9 cellular contexts compared by ENCODE assay signal in the genomic region with DNA sequence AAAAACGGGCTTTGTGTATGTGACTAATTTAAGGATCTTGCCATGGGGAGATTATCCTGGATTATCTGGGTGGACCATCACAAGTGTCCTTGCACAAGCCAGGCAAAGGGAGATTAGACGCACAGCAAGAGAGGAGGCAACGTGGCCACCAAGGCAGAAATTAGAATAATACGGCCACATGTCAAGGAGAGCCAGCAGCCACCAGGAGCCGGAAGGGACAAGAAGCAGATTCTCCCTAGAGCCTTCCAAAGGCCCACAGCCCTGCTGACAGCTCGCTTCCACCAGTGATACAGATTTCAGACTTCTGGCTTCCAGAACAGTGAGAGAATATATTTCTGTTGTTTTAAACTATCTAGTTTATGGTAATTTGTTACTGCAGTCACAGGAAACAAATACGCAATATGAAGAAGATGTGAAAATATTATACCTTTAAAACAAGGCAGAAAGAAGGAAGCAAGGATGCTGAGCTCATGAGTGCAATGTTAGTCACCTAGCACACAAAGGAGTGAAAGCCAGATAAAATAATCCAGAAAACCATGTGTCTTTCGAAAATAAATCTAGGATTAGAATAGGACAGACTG. TPM values are rescaled to one million over a fixed set of nuclear protein-coding genes. Genes with fewer than 3 reads are reported as not detected.
DNase-seq lines count a peak whose midpoint lies in the region; ATAC-seq and TF ChIP-seq lines count a peak whose summit lies in the region.
"Had no signal": no experiment of that assay in that cellular context is flagged by ENCODE, and none has a peak within 500 bp of the region (broad histone marks: within the 10 kb centered on the region; RNA-seq: fewer than 3 reads in every experiment).

No MANE protein-coding gene starts in this region.

- DNase-seq in A673 (ENCODE audit: low spot score) (no peak), NCI-H460 (ENCODE audit: extremely low read depth, low read depth) (peak; percentile 86), cardiac fibroblast (ENCODE audit: low read depth in 2 of 2) (peak; percentile 50 to 93), HK-2 (ENCODE audit: unreplicated experiment) (no peak), GF-D8 (lab: John Stamatoyannopoulos, UW) (no peak), ACHN (no peak)
- DNase-seq: NCI-H2081 treated with DMSO at 0.1 percent for 48 hours had no signal

- in situ Hi-C loops in ACHN (cut with HindIII; ENCODE audit: low pct_ligation_motif_present, low pct_unique_long_range_greater_than_20kb, low sequenced_read_pairs) = no loop called here

- H3K4me1 ChIP-seq in A673 (ENCODE audit: insufficient read depth, low read length, poor library complexity, severe bottlenecking) (peaks cover 6% of the 10 kb centered on the region), mucosa of stomach (ENCODE audit: control insufficient read depth, insufficient read depth, low read length) (peaks cover 53% of the 10 kb centered on the region)

- no peaks in the 10 kb centered on the region for H3K27me3 ChIP-seq in A673 (replicated peaks; ENCODE audit: insufficient read depth, low read depth, low read length, poor library complexity)
- H3K27me3 ChIP-seq in mucosa of stomach (ENCODE audit: control insufficient read depth, insufficient read depth, low read length) = no peaks in the 10 kb centered on the region

- H3K9me3 ChIP-seq in A673 (ENCODE audit: low read depth, low read length, poor library complexity, severe bottlenecking) = peaks cover 5% of the 10 kb centered on the region
- no peaks in the 10 kb centered on the region for H3K9me3 ChIP-seq in mucosa of stomach (ENCODE audit: control insufficient read depth, low read length)

- BruUV-seq in A673 (replicated peaks; lab: Mats Ljungman, UMichigan) = TSS peak; percentile 93

- H3K4me3 ChIP-seq in A673 (ENCODE audit: low read depth, low read length, poor library complexity, severe bottlenecking) (no peak overlapping the region), cardiac fibroblast (replicated peaks in 1 of 2; ENCODE audit: low read depth in 2 of 2, low read length in 2 of 2) (no peak overlapping the region), mucosa of stomach (ENCODE audit: low read length) (no peak overlapping the region)

- ATAC-seq in HG02981 (IDR thresholded peaks at IDR 0.05; ENCODE audit: unreplicated experiment) = no peak

- peak overlapping the region; percentile 26 for H3K27ac ChIP-seq in A673 (ENCODE audit: low read depth, low read length, poor library complexity, severe bottlenecking)

- intact Hi-C loops in A673 (cut with micrococcal nuclease; ENCODE audit: unreplicated experiment) = no loop called here

- H3K36me3 ChIP-seq in A673 (ENCODE audit: insufficient read depth, low read length, poor library complexity, severe bottlenecking) = no peaks in the 10 kb centered on the region
- H3K36me3 ChIP-seq in mucosa of stomach (ENCODE audit: control insufficient read depth, insufficient read depth, low read length) = no peaks in the 10 kb centered on the region

- POLR2A ChIA-PET in A673 (lab: Charles Lee; ENCODE audit: low non-redundant PET) = interaction anchor here (0.6 kb wide), 1 partner anchor 116 kb away, joined by 3 read pairs; no protein-coding TSS in a partner anchor

- H3K9ac ChIP-seq in mucosa of stomach (ENCODE audit: low read length) = peak overlapping the region; percentile 38

- CTCF ChIA-PET in A673 (lab: Charles Lee) = interaction anchor here (1.8 kb wide), 1 partner anchor 16 kb away, joined by 4 read pairs; no protein-coding TSS in a partner anchor

- TF ChIP-seq CTCF in A673 (conservative IDR thresholded peaks at IDR 0.05; ENCODE audit: low read depth, low read length) (no peak), cardiac fibroblast (IDR thresholded peaks at IDR 0.05; ENCODE audit: low read depth, low read length) (no peak)

RNA-seq across cellular contexts. Expression of a gene that starts 28.7 kb away (rescaled TPM):
- 0.32 and 0.39 TPM in 2 replicates for total RNA-seq in A673 (2021)
- 2.1 and 3.0 TPM in 2 replicates for total RNA-seq in NCI-H460 (2014; rRNA removed; shearing (Covaris generic))
- 0.43 and 3.6 TPM in 2 replicates for polyA plus RNA-seq in NCI-H460 (2014; cell fraction: nucleus; rRNA removed)

RNA-seq across cellular contexts. Expression of a gene that starts 59.7 kb away (rescaled TPM):
- not detected in 2 replicates for total RNA-seq in A673 (2021)
- not detected in 2 replicates for total RNA-seq in NCI-H460 (2014; rRNA removed; shearing (Covaris generic))
- polyA plus RNA-seq in NCI-H460 (2014; cell fraction: nucleus; rRNA removed) = not detected in 2 replicates

Comparison
In these comparisons a context has a peak if more than half of its experiments do, and no peak if none do; other contexts are left out.
1. DNase-seq: peak in NCI-H460 (single experiment) and cardiac fibroblast (2 of 2); none in A673 (single experiment), HK-2 (single experiment), GF-D8 (single experiment) and ACHN (single experiment).